8 cellular contexts compared by ENCODE assay signal in genomic region chr1:204128964-204129896, GRCh38. TPM values are rescaled to one million over a fixed set of nuclear protein-coding genes. Genes with fewer than 3 reads are reported as not detected.
DNase-seq lines count a peak whose midpoint lies in the region; ATAC-seq and TF ChIP-seq lines count a peak whose summit lies in the region.

No MANE protein-coding gene starts in this region.

- DNase-seq in DMS153 treated with DMSO at 0.1 percent for 48 hours (lab: John Stamatoyannopoulos, UW; ENCODE audit: unreplicated experiment), result peak; percentile 53
- DNase-seq in activated T-cell treated with anti-CD3 and anti-CD28 coated beads, Interleukin-2, amount 50 U/mL, for 1 hour, result peak; percentile 65
- no peak for DNase-seq in esophagus muscularis mucosa (ENCODE audit: extremely low spot score)
- peak; percentile 75 for DNase-seq in stimulated activated CD8-positive, alpha-beta memory T cell treated with anti-CD3 and anti-CD28 coated beads, Interleukin-4, amount 100 ng/mL, for 48 hours

- H3K4me1 ChIP-seq in HUES48 (ENCODE audit: control insufficient read depth, insufficient read depth, low read length) (peaks cover 13% of the 10 kb centered on the region), OCI-LY1 (ENCODE audit: insufficient read depth, low read length, severe bottlenecking) (no peaks in the 10 kb centered on the region), esophagus muscularis mucosa (peaks cover 22 to 57% (median 54%) of the 10 kb centered on the region in 4 donors), muscle layer of colon (ENCODE audit: insufficient read depth, low read length) (peaks cover 39% of the 10 kb centered on the region)

- no peaks in the 10 kb centered on the region for H3K27me3 ChIP-seq in HUES48 (ENCODE audit: control insufficient read depth, insufficient read depth, low read length)
- H3K27me3 ChIP-seq in OCI-LY1 (ENCODE audit: insufficient read depth, low read length), result no peaks in the 10 kb centered on the region; the same call in 1 of the 2 replicates
- no peaks in the 10 kb centered on the region for H3K27me3 ChIP-seq in esophagus muscularis mucosa
- H3K27me3 ChIP-seq in muscle layer of colon (ENCODE audit: control insufficient read depth in 1 of 2, insufficient read depth in 2 of 2, low read length in 2 of 2), result no peaks in the 10 kb centered on the region

- WGBS in esophagus muscularis mucosa, result 28% methylated on average over 25 of the region's 29 CpGs

- intact Hi-C loops in esophagus muscularis mucosa (cut with DNase I), result loop anchor here (2.0 to 5.0 kb wide), 2 partner anchors 57 to 268 kb away; partner anchors contain the start of genes SNRPE and SOX13

- H4K20me1 ChIP-seq in OCI-LY1 (ENCODE audit: insufficient read depth, low read length), result no peaks in the 10 kb centered on the region

- no peak overlapping the region for H2AFZ ChIP-seq in OCI-LY1 (ENCODE audit: low read length)

- TF ChIP-seq POLR2A in esophagus muscularis mucosa (IDR thresholded peaks at IDR 0.05; ENCODE audit: low read depth), result no peak

- TF ChIP-seq CTCF in OCI-LY1 (IDR thresholded peaks at IDR 0.05; ENCODE audit: low read length) (peak; percentile 72), esophagus muscularis mucosa (IDR thresholded peaks at IDR 0.05) (peak; percentile 80 to 92 (median 88))

- no peak overlapping the region for H3K9ac ChIP-seq in HUES48 (ENCODE audit: low read depth, low read length)
- no peak overlapping the region for H3K9ac ChIP-seq in OCI-LY1 (ENCODE audit: low read length)
- H3K9ac ChIP-seq in muscle layer of colon (ENCODE audit: low read length), result peak overlapping the region; percentile 51

- H3K27ac ChIP-seq in HUES48 (ENCODE audit: low read depth, low read length) (peak overlapping the region; percentile 25), OCI-LY1 (ENCODE audit: low read depth, low read length, poor library complexity, severe bottlenecking) (no peak overlapping the region), esophagus muscularis mucosa (replicated peaks in 1 of 4) (peak overlapping the region; percentile 17 to 71 (median 32)), muscle layer of colon (ENCODE audit: low read depth, low read length) (peak overlapping the region; percentile 47)

- H3K36me3 ChIP-seq in HUES48 (ENCODE audit: control insufficient read depth, insufficient read depth, low read length) (peaks cover 45% of the 10 kb centered on the region), OCI-LY1 (ENCODE audit: insufficient read depth, low read length) (no peaks in the 10 kb centered on the region), esophagus muscularis mucosa (peaks cover 5 to 30% (median 16%) of the 10 kb centered on the region in 4 donors), muscle layer of colon (ENCODE audit: insufficient read depth, low read length) (peaks cover 27% of the 10 kb centered on the region)

- H3K4me3 ChIP-seq in HUES48 (ENCODE audit: low read depth, low read length), result peak overlapping the region; percentile 37; the same call in 1 of the 2 replicates
- no peak overlapping the region for H3K4me3 ChIP-seq in OCI-LY1 (ENCODE audit: low read depth, low read length, poor library complexity, severe bottlenecking)
- peak overlapping the region; percentile 19 to 41 (median 26) for H3K4me3 ChIP-seq in esophagus muscularis mucosa
- H3K4me3 ChIP-seq in muscle layer of colon (ENCODE audit: low read depth in 1 of 2, low read length in 2 of 2), result peak overlapping the region; percentile 21 to 59

- H3F3A ChIP-seq in OCI-LY1 (ENCODE audit: insufficient read depth, low read length), result no peaks in the 10 kb centered on the region

- no peak overlapping the region for H3K4me2 ChIP-seq in OCI-LY1 (ENCODE audit: low read length)

- no peaks in the 10 kb centered on the region for H3K79me2 ChIP-seq in OCI-LY1 (ENCODE audit: insufficient read depth, low read length)

- no peaks in the 10 kb centered on the region for H3K9me2 ChIP-seq in OCI-LY1 (ENCODE audit: low read depth, low read length)

- H3K9me3 ChIP-seq in HUES48 (ENCODE audit: control insufficient read depth, insufficient read depth, low read length) (no peaks in the 10 kb centered on the region), OCI-LY1 (ENCODE audit: low read length) (no peaks in the 10 kb centered on the region), esophagus muscularis mucosa (no peaks in the 10 kb centered on the region), muscle layer of colon (ENCODE audit: low read length) (no peaks in the 10 kb centered on the region)

- no peak for ATAC-seq in GM18498 (IDR thresholded peaks at IDR 0.05; ENCODE audit: unreplicated experiment)

- no peak for TF ChIP-seq EP300 in esophagus muscularis mucosa (IDR thresholded peaks at IDR 0.05)

RNA-seq across cellular contexts. Expression of gene ETNK2, which starts 22.6 kb away (rescaled TPM):
- total RNA-seq in esophagus muscularis mucosa, result 10 to 100 TPM in 1 of 4 donors, 1 to 10 TPM in 3; 5.6 to 15.3 (median 6.8) TPM

RNA-seq across cellular contexts. Expression of gene REN, which starts 36.9 kb away (rescaled TPM):
- not detected for total RNA-seq in esophagus muscularis mucosa

RNA-seq across cellular contexts. Expression of gene SOX13, which starts 56.3 kb away (rescaled TPM):
- 10 to 100 TPM; 13.3 to 25.6 (median 21.7) TPM for total RNA-seq in esophagus muscularis mucosa
